Comparison of ENCODE assay signal across 11 cellular contexts in the genomic region with DNA sequence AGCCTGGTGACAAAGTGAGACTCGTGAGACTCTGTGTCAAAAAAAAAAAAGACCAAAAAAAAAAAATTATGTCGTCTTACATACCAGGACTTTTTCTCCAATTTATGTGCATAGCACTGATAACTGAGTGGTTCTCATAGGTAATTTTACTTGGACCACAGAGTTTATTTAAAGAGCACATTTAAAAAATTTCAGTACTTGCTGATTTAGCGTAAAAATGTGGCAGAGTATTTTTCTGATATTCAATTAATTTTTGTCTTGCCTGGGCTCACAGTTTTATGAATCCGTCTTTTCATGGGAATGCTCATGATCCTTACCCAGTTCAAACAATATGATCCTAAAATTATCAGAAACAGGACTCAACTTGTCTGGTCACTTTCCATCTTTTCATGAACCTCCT.
"Had no signal": no experiment of that assay in that cellular context is flagged by ENCODE, and none has a peak within 500 bp of the region (broad histone marks: within the 10 kb centered on the region; RNA-seq: fewer than 3 reads in every experiment).

No MANE protein-coding gene starts in this region.

- H3K4me1 Mint-ChIP-seq: GM23338, H9 had no signal

- H3K4me3 Mint-ChIP-seq: GM23338, H9, HFFc6 had no signal

- DNase-seq: GM23248, GOT3, H7, H9, HCEC 1CT, HFFc6 had no signal

- H3K9me3 ChIP-seq: HAP-1 had no signal

- H3K27ac Mint-ChIP-seq: GM23338, H9, HFFc6 had no signal

- H3K27ac ChIP-seq: GM23248 had no signal

- ATAC-seq: GM23338, HCT116 had no signal

- H3K9me3 Mint-ChIP-seq: GM23338, H9, HFFc6 had no signal

- H3K4me2 ChIP-seq: GM23338 had no signal

- H3K36me3 ChIP-seq: HAP-1 had no signal

- H3K4me1 ChIP-seq: HAP-1 had no signal

- H3K9ac ChIP-seq: GM23248 had no signal

- FAIRE-seq: H1, H54 had no signal

- H3K4me3 ChIP-seq: GM23248, GM23338, HAP-1 had no signal

- H2AFZ ChIP-seq: GM23248, GM23338 had no signal
